Comparison of ENCODE assay signal across 20 cellular contexts in the genomic region with DNA sequence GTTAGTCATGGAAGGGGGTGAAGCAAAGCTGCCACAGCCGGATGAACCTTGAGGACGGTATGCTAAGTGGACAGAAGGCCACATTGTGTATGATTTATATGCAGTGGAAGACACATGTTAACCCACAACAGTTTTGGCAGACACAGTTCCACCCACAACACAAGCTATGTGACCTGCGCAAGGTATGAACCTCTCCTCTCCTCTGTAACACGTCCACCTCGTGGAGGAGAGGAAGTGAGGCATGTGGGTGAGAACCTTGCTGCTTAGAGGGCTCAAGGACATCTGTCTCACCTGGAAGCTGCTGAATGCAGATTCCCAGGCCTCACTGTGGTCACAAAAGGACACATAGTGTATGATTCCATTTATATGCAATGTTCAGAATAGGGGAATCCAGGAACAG.
DNase-seq lines count a peak whose midpoint lies in the region; ATAC-seq, FAIRE-seq and TF ChIP-seq lines count a peak whose summit lies in the region.
"Had no signal": no experiment of that assay in that cellular context is flagged by ENCODE, and none has a peak within 500 bp of the region (broad histone marks: within the 10 kb centered on the region; RNA-seq: fewer than 3 reads in every experiment).

No MANE protein-coding gene starts in this region.

- H3K79me1 ChIP-seq in H1 (ENCODE audit: low read depth, low read length), result peaks cover 7% of the 10 kb centered on the region

- H3K18ac ChIP-seq in H1 (ENCODE audit: extremely low read depth, low read length), result no peak overlapping the region

- peaks cover 0 to 46% of the 10 kb centered on the region in 2 experiments; a peak in 2 of 4 replicates for H3K79me2 ChIP-seq in H1 (ENCODE audit: control insufficient read depth in 1 of 2, insufficient read depth in 2 of 2, low read length in 2 of 2)

- peak overlapping the region; percentile 10 for H3K27ac Mint-ChIP-seq in activated T-cell treated with anti-CD3 and anti-CD28 coated beads, Interleukin-2, amount 50 U/mL, for 72 hours
- peak overlapping the region; percentile 39 for H3K27ac Mint-ChIP-seq in activated T-helper 2 cell treated with anti-CD3 and anti-CD28 coated beads, Interferon-gamma antibody, Interleukin-2, Interleukin-4, amounts not matched to agents 10 μg/mL and 5 μg/mL and 100 μg/mL, durations not matched to agents 14 hours and 24 hours and 36 hours
- H3K27ac Mint-ChIP-seq in stimulated activated effector memory CD8-positive, alpha-beta T cell treated with anti-CD3 and anti-CD28 coated beads, Interleukin-12 subunit alpha, Interleukin-12 subunit beta, amount 100 ng/mL, for 72 hours, result peak overlapping the region; percentile 75
- H3K27ac Mint-ChIP-seq in activated CD4-positive, alpha-beta memory T cell treated with anti-CD3 and anti-CD28 coated beads for 36 hours, result no peak overlapping the region
- H3K27ac Mint-ChIP-seq: CD4-positive, CD25-positive, alpha-beta regulatory T cell had no signal

- H3K4me3 ChIP-seq in H1 (ENCODE audit: extremely low read depth in 1 of 4, insufficient read depth in 2 of 4, low read depth in 3 of 4, low read length in 4 of 4), result no peak overlapping the region
- H3K4me3 ChIP-seq: A549, HAP-1, SJSA1 had no signal

- H4K20me1 ChIP-seq in H1 (replicated peaks in 1 of 2; ENCODE audit: control insufficient read depth in 1 of 2, insufficient read depth in 2 of 2, low read length in 2 of 2), result peaks cover 7 to 31% of the 10 kb centered on the region in 2 experiments

- peaks cover 0 to 2% of the 10 kb centered on the region in 2 donors for H3K36me3 Mint-ChIP-seq in activated T-cell treated with anti-CD3 and anti-CD28 coated beads, Interleukin-2, amount 50 U/mL, for 72 hours (ENCODE audit: insufficient read depth in 2 of 2)
- H3K36me3 Mint-ChIP-seq in activated T-helper 2 cell treated with anti-CD3 and anti-CD28 coated beads, Interferon-gamma antibody, Interleukin-2, Interleukin-4, amounts not matched to agents 10 μg/mL and 5 μg/mL and 100 μg/mL, durations not matched to agents 14 hours and 24 hours and 36 hours (ENCODE audit: low read depth), result peaks cover 8% of the 10 kb centered on the region
- peaks cover 23% of the 10 kb centered on the region for H3K36me3 Mint-ChIP-seq in stimulated activated effector memory CD8-positive, alpha-beta T cell treated with anti-CD3 and anti-CD28 coated beads, Interleukin-12 subunit alpha, Interleukin-12 subunit beta, amount 100 ng/mL, for 72 hours
- H3K36me3 Mint-ChIP-seq in activated CD4-positive, alpha-beta memory T cell treated with anti-CD3 and anti-CD28 coated beads for 36 hours, result no peaks in the 10 kb centered on the region

- H4K8ac ChIP-seq in H1 (ENCODE audit: extremely low read depth, insufficient read depth, low read length), result no peak overlapping the region

- no peak for TF ChIP-seq POLR2A in H1 (IDR thresholded peaks at IDR 0.05; ENCODE audit: control extremely low read depth in 1 of 2, low read depth in 2 of 2, low read length in 2 of 2)

- no peak for ATAC-seq in activated T-cell treated with anti-CD3 and anti-CD28 coated beads, Interleukin-2, amount 50 U/mL, for 72 hours (replicated peaks in 1 of 2)
- peak; percentile 46 for ATAC-seq in stimulated activated effector memory CD8-positive, alpha-beta T cell treated with anti-CD3 and anti-CD28 coated beads, Interleukin-12 subunit alpha, Interleukin-12 subunit beta, amount 100 ng/mL, for 72 hours
- ATAC-seq in GM21381 (IDR thresholded peaks at IDR 0.05; ENCODE audit: unreplicated experiment), result no peak
- ATAC-seq: A549 had no signal

- H2BK120ac ChIP-seq in H1 (replicated peaks; ENCODE audit: low read depth, low read length), result no peak overlapping the region

- no peak for TF ChIP-seq EP300 in H1 (IDR thresholded peaks at IDR 0.05; ENCODE audit: borderline replicate concordance in 1 of 2, low read depth in 2 of 2, low read length in 2 of 2)

- no peaks in the 10 kb centered on the region for H3K27me3 Mint-ChIP-seq in activated T-cell treated with anti-CD3 and anti-CD28 coated beads, Interleukin-2, amount 50 U/mL, for 72 hours (ENCODE audit: low read depth)
- H3K27me3 Mint-ChIP-seq in activated T-helper 2 cell treated with anti-CD3 and anti-CD28 coated beads, Interferon-gamma antibody, Interleukin-2, Interleukin-4, amounts not matched to agents 10 μg/mL and 5 μg/mL and 100 μg/mL, durations not matched to agents 14 hours and 24 hours and 36 hours (ENCODE audit: low read depth), result no peaks in the 10 kb centered on the region
- no peaks in the 10 kb centered on the region for H3K27me3 Mint-ChIP-seq in activated CD4-positive, alpha-beta memory T cell treated with anti-CD3 and anti-CD28 coated beads for 36 hours
- H3K27me3 Mint-ChIP-seq: CD4-positive, CD25-positive, alpha-beta regulatory T cell; IgD-negative memory B cell had no signal

- H2BK15ac ChIP-seq in H1 (ENCODE audit: low read length), result no peak overlapping the region

- H4K91ac ChIP-seq in H1 (replicated peaks; ENCODE audit: insufficient read length, low read length), result no peak overlapping the region

- H2AFZ ChIP-seq in H1 (ENCODE audit: low read length), result no peak overlapping the region

- no peak overlapping the region for H3K56ac ChIP-seq in H1 (replicated peaks; ENCODE audit: insufficient read length, low read depth, low read length)

- POLR2A ChIA-PET in H1 (lab: Charles Lee; ENCODE audit: partially characterized antibody), result interaction anchor here (0.6 to 1.1 kb wide), 2 partner anchors 17 to 94 kb away, joined by 3 read pairs; no protein-coding TSS in a partner anchor
- POLR2A ChIA-PET in activated CD4-positive, alpha-beta memory T cell treated with anti-CD3 and anti-CD28 coated beads for 36 hours (lab: Charles Lee), result no interaction called here

- TF ChIP-seq CTCF in H1 (IDR thresholded peaks at IDR 0.05; ENCODE audit: control extremely low read depth in 1 of 3, insufficient read depth in 1 of 3, low read depth in 1 of 3, low read length in 3 of 3), result no peak

- H3K27me3 ChIP-seq in H1 (replicated peaks in 1 of 4; ENCODE audit: control insufficient read depth in 3 of 4, extremely low read depth in 1 of 4, insufficient read depth in 3 of 4, low read length in 3 of 4), result no peaks in the 10 kb centered on the region; a peak in 1 of 7 replicates
- H3K27me3 ChIP-seq: SJSA1 had no signal

- H2BK12ac ChIP-seq in H1 (ENCODE audit: low read depth, low read length), result no peak overlapping the region

- H2BK20ac ChIP-seq in H1 (ENCODE audit: low read length), result no peak overlapping the region

- no peaks in the 10 kb centered on the region for H3K36me3 ChIP-seq in H1 (ENCODE audit: control insufficient read depth in 2 of 4, insufficient read depth in 4 of 4, low read length in 3 of 4)
- H3K36me3 ChIP-seq: HAP-1, SJSA1 had no signal

- FAIRE-seq in H1 (lab: Jason Lieb, UNC), result no peak
- FAIRE-seq: A549 had no signal

- no peak overlapping the region for H3K14ac ChIP-seq in H1 (ENCODE audit: insufficient read length)

- no peak overlapping the region for H3K23ac ChIP-seq in H1 (ENCODE audit: insufficient read length)

- no peak overlapping the region for H2BK5ac ChIP-seq in H1 (ENCODE audit: low read depth, low read length)

- peaks cover 5% of the 10 kb centered on the region; the same call in 1 of the 2 replicates for H3K23me2 ChIP-seq in H1 (ENCODE audit: low read depth, low read length)

- H3K4me2 ChIP-seq in H1 (ENCODE audit: insufficient read depth in 1 of 2, low read depth in 2 of 2, low read length in 2 of 2), result no peak overlapping the region
- H3K4me2 ChIP-seq: A549 had no signal

- peaks cover 14% of the 10 kb centered on the region for H3K4me1 Mint-ChIP-seq in activated T-cell treated with anti-CD3 and anti-CD28 coated beads, Interleukin-2, amount 50 U/mL, for 72 hours (ENCODE audit: low read depth)
- H3K4me1 Mint-ChIP-seq in activated T-helper 2 cell treated with anti-CD3 and anti-CD28 coated beads, Interferon-gamma antibody, Interleukin-2, Interleukin-4, amounts not matched to agents 10 μg/mL and 5 μg/mL and 100 μg/mL, durations not matched to agents 14 hours and 24 hours and 36 hours (ENCODE audit: low read depth), result peaks cover 20% of the 10 kb centered on the region
- peaks cover 52% of the 10 kb centered on the region for H3K4me1 Mint-ChIP-seq in stimulated activated effector memory CD8-positive, alpha-beta T cell treated with anti-CD3 and anti-CD28 coated beads, Interleukin-12 subunit alpha, Interleukin-12 subunit beta, amount 100 ng/mL, for 72 hours
- peaks cover 10% of the 10 kb centered on the region for H3K4me1 Mint-ChIP-seq in activated CD4-positive, alpha-beta memory T cell treated with anti-CD3 and anti-CD28 coated beads for 36 hours (ENCODE audit: low read depth)

- peaks cover 0 to 6% of the 10 kb centered on the region in 2 donors for H3K9me3 Mint-ChIP-seq in activated T-cell treated with anti-CD3 and anti-CD28 coated beads, Interleukin-2, amount 50 U/mL, for 72 hours
- no peaks in the 10 kb centered on the region for H3K9me3 Mint-ChIP-seq in activated T-helper 2 cell treated with anti-CD3 and anti-CD28 coated beads, Interferon-gamma antibody, Interleukin-2, Interleukin-4, amounts not matched to agents 10 μg/mL and 5 μg/mL and 100 μg/mL, durations not matched to agents 14 hours and 24 hours and 36 hours
- H3K9me3 Mint-ChIP-seq in stimulated activated effector memory CD8-positive, alpha-beta T cell treated with anti-CD3 and anti-CD28 coated beads, Interleukin-12 subunit alpha, Interleukin-12 subunit beta, amount 100 ng/mL, for 72 hours, result no peaks in the 10 kb centered on the region
- no peaks in the 10 kb centered on the region for H3K9me3 Mint-ChIP-seq in activated CD4-positive, alpha-beta memory T cell treated with anti-CD3 and anti-CD28 coated beads for 36 hours
- H3K9me3 Mint-ChIP-seq: CD4-positive, CD25-positive, alpha-beta regulatory T cell; IgD-negative memory B cell had no signal

- no peak for TF ChIP-seq RAD21 in H1 (IDR thresholded peaks at IDR 0.05 in 1 of 2, conservative IDR thresholded peaks at IDR 0.05 in 1 of 2; ENCODE audit: low read depth in 2 of 2, low read length in 2 of 2)

- H2AK5ac ChIP-seq in H1 (ENCODE audit: low read depth, low read length), result 0 out of 2 replicates have a peak overlapping the region, but pooled peaks have one; percentile 5

- intact Hi-C loops in activated T-helper 2 cell treated with anti-CD3 and anti-CD28 coated beads, Interferon-gamma antibody, Interleukin-2, Interleukin-4, amounts not matched to agents 10 μg/mL and 5 μg/mL and 100 μg/mL, durations not matched to agents 14 hours and 24 hours and 36 hours (cut with micrococcal nuclease), result loop anchor here (1.0 kb wide), 1 partner anchor 9 kb away; no protein-coding TSS in a partner anchor
- intact Hi-C loops in activated CD4-positive, alpha-beta memory T cell treated with anti-CD3 and anti-CD28 coated beads for 36 hours (cut with micrococcal nuclease), result no loop called here

- H3K4ac ChIP-seq in H1 (replicated peaks; ENCODE audit: insufficient read length, low read depth, low read length), result no peak overlapping the region

- no peak overlapping the region for H4K5ac ChIP-seq in H1 (ENCODE audit: insufficient read length, low read depth, low read length)

- H3K27ac ChIP-seq in H1 (ENCODE audit: low read depth, low read length), result no peak overlapping the region
- H3K27ac ChIP-seq: RWPE1, SJSA1 had no signal

- H3K9me3 ChIP-seq in H1 (ENCODE audit: insufficient read depth in 2 of 2, low read depth in 1 of 2, low read length in 1 of 2), result no peaks in the 10 kb centered on the region
- H3K9me3 ChIP-seq: A549, HAP-1, SJSA1 had no signal

- H3K4me1 ChIP-seq in H1 (replicated peaks in 1 of 4; ENCODE audit: control insufficient read depth in 3 of 4, insufficient read depth in 4 of 4, low read length in 3 of 4), result peaks cover 0 to 9% (median 4%) of the 10 kb centered on the region in 4 experiments; a peak in 5 of 7 replicates
- H3K4me1 ChIP-seq: HAP-1 had no signal

- H3K4me3 Mint-ChIP-seq in activated T-cell treated with anti-CD3 and anti-CD28 coated beads, Interleukin-2, amount 50 U/mL, for 72 hours, result no peak overlapping the region
- H3K4me3 Mint-ChIP-seq in activated T-helper 2 cell treated with anti-CD3 and anti-CD28 coated beads, Interferon-gamma antibody, Interleukin-2, Interleukin-4, amounts not matched to agents 10 μg/mL and 5 μg/mL and 100 μg/mL, durations not matched to agents 14 hours and 24 hours and 36 hours (ENCODE audit: low read depth), result no peak overlapping the region
- no peak overlapping the region for H3K4me3 Mint-ChIP-seq in stimulated activated effector memory CD8-positive, alpha-beta T cell treated with anti-CD3 and anti-CD28 coated beads, Interleukin-12 subunit alpha, Interleukin-12 subunit beta, amount 100 ng/mL, for 72 hours
- H3K4me3 Mint-ChIP-seq in activated CD4-positive, alpha-beta memory T cell treated with anti-CD3 and anti-CD28 coated beads for 36 hours, result no peak overlapping the region
- H3K4me3 Mint-ChIP-seq: CD4-positive, CD25-positive, alpha-beta regulatory T cell; IgD-negative memory B cell had no signal

- no peak for DNase-seq in activated T-cell treated with anti-CD3 and anti-CD28 coated beads, Interleukin-2, amount 50 U/mL, for 72 hours
- DNase-seq in activated T-cell treated with anti-CD3 and anti-CD28 coated beads for 4 hours (no peak), H1 (ENCODE audit: low read depth in 1 of 2, low spot score in 2 of 2) (no peak), NOMO-1 treated with dmso at 0.1 percent for 144 hours (lab: John Stamatoyannopoulos, UW; ENCODE audit: unreplicated experiment) (no peak)
- no peak for DNase-seq in activated T-helper 2 cell treated with anti-CD3 and anti-CD28 coated beads, Interferon-gamma antibody, Interleukin-2, Interleukin-4, amounts not matched to agents 10 μg/mL and 5 μg/mL and 100 μg/mL, durations not matched to agents 14 hours and 24 hours and 36 hours (ENCODE audit: low spot score)
- DNase-seq in stimulated activated effector memory CD8-positive, alpha-beta T cell treated with anti-CD3 and anti-CD28 coated beads, Interleukin-12 subunit alpha, Interleukin-12 subunit beta, amount 100 ng/mL, for 72 hours (ENCODE audit: low spot score in 2 of 2), result no peak
- no peak for DNase-seq in activated CD4-positive, alpha-beta memory T cell treated with anti-CD3 and anti-CD28 coated beads for 36 hours
- DNase-seq: CD4-positive, CD25-positive, alpha-beta regulatory T cell; DMS 273 treated with DMSO at 0.1 percent for 48 hours; EL; NCI-H1048; NCI-H2107; NCI-H345; NCI-H526 treated with DMSO at 0.1 percent for 48 hours had no signal

- no peak overlapping the region for H3K9ac ChIP-seq in H1 (replicated peaks in 1 of 4; ENCODE audit: extremely low read depth in 1 of 4, low read depth in 3 of 4, low read length in 3 of 4)

- WGBS in H1 (ENCODE audit: extremely low coverage in 1 of 2, insufficient coverage in 1 of 2, insufficient read length in 1 of 2, insufficient replicate concordance in 2 of 2, low coverage in 1 of 2, low lambda C conversion rate in 2 of 2, missing lambda C conversion rate in 1 of 2), 2 experiments, result 92% methylated on average over 5 of the region's 5 CpGs; no CpG with 5 or more reads in 1 of the 2 experiments

- CTCF ChIA-PET in H1 (lab: Charles Lee; ENCODE audit: partially characterized antibody), result interaction anchor here (0.6 to 1.2 kb wide), 4 partner anchors 10 to 1597 kb away, joined by 3 to 4 read pairs (median 3); no protein-coding TSS in a partner anchor
- CTCF ChIA-PET in activated CD4-positive, alpha-beta memory T cell treated with anti-CD3 and anti-CD28 coated beads for 36 hours (lab: Charles Lee), result no interaction called here
